Comparison of ENCODE assay signal across 25 cellular contexts in genomic region chr3:46857485-46858341, GRCh38. TPM values are rescaled to one million over a fixed set of nuclear protein-coding genes. Genes with fewer than 3 reads are reported as not detected.
A peak's percentile ranks its signal among the peaks of the same experiment; 100 is the strongest.
DNase-seq lines count a peak whose midpoint lies in the region; ATAC-seq and TF ChIP-seq lines count a peak whose summit lies in the region.
"Had no signal": no experiment of that assay in that cellular context is flagged by ENCODE, and none has a peak within 500 bp of the region (broad histone marks: within the 10 kb centered on the region; RNA-seq: fewer than 3 reads in every experiment).

No MANE protein-coding gene starts in this region.

- ATAC-seq in upper lobe of right lung (no peak), SK-N-SH treated with all-trans-retinoic acid at 6 μM for 48 hours (no peak)
- ATAC-seq: left colon had no signal

- peak overlapping the region; percentile 70 for H3K4me3 ChIP-seq in left ventricle myocardium inferior
- H3K4me3 ChIP-seq in upper lobe of right lung = no peak overlapping the region
- H3K4me3 ChIP-seq: esophagus squamous epithelium, GM23248, uterus had no signal

- peaks cover 3% of the 10 kb centered on the region for H3K27me3 Mint-ChIP-seq in nephron progenitor cell (ENCODE audit: low read depth, poor library complexity)

- H3K9me3 Mint-ChIP-seq in nephron progenitor cell = no peaks in the 10 kb centered on the region
- H3K9me3 Mint-ChIP-seq: activated naive CD4-positive, alpha-beta T cell treated with anti-CD3 and anti-CD28 coated beads, Interleukin-2, amount 50 U/mL, for 24 hours; neural crest cell had no signal

- H3K4me1 Mint-ChIP-seq in nephron progenitor cell = peaks cover 20% of the 10 kb centered on the region
- H3K4me1 Mint-ChIP-seq: activated naive CD4-positive, alpha-beta T cell treated with anti-CD3 and anti-CD28 coated beads, Interleukin-2, amount 50 U/mL, for 24 hours had no signal

- no peak for TF ChIP-seq CTCF in left ventricle myocardium inferior (IDR thresholded peaks at IDR 0.05; ENCODE audit: borderline replicate concordance)
- TF ChIP-seq CTCF in nephron progenitor cell (IDR thresholded peaks at IDR 0.05) = no peak
- TF ChIP-seq CTCF in upper lobe of right lung (IDR thresholded peaks at IDR 0.05) = no peak

- H3K27ac ChIP-seq in left ventricle myocardium inferior (replicated peaks) (peak overlapping the region; percentile 95), upper lobe of right lung (no peak overlapping the region)
- H3K27ac ChIP-seq: 22Rv1, esophagus squamous epithelium, GM23248, uterus had no signal

- H3K36me3 ChIP-seq in left ventricle myocardium inferior (peaks cover 59% of the 10 kb centered on the region), upper lobe of right lung (no peaks in the 10 kb centered on the region)
- H3K36me3 ChIP-seq: esophagus squamous epithelium, uterus had no signal

- no peaks in the 10 kb centered on the region for H3K27me3 ChIP-seq in left ventricle myocardium inferior (ENCODE audit: low read depth)
- H3K27me3 ChIP-seq in upper lobe of right lung = no peaks in the 10 kb centered on the region
- H3K27me3 ChIP-seq: uterus had no signal

- intact Hi-C loops in left ventricle myocardium inferior (cut with micrococcal nuclease) (no loop called here), cardiac septum (cut with DNase I) (no loop called here), upper lobe of right lung (cut with DNase I) (no loop called here)

- H3K36me3 Mint-ChIP-seq in nephron progenitor cell (ENCODE audit: low read depth) = no peaks in the 10 kb centered on the region
- H3K36me3 Mint-ChIP-seq: activated naive CD4-positive, alpha-beta T cell treated with anti-CD3 and anti-CD28 coated beads, Interleukin-2, amount 50 U/mL, for 24 hours had no signal

- H3K4me3 Mint-ChIP-seq in nephron progenitor cell = no peak overlapping the region
- H3K4me3 Mint-ChIP-seq: activated naive CD4-positive, alpha-beta T cell treated with anti-CD3 and anti-CD28 coated beads, Interleukin-2, amount 50 U/mL, for 24 hours; neural crest cell had no signal

- no peak overlapping the region for H3K27ac Mint-ChIP-seq in nephron progenitor cell
- H3K27ac Mint-ChIP-seq: activated naive CD4-positive, alpha-beta T cell treated with anti-CD3 and anti-CD28 coated beads, Interleukin-2, amount 50 U/mL, for 24 hours had no signal

- H3K4me1 ChIP-seq in left ventricle myocardium inferior (peaks cover 41% of the 10 kb centered on the region), upper lobe of right lung (no peaks in the 10 kb centered on the region)
- H3K4me1 ChIP-seq: esophagus squamous epithelium, uterus had no signal

- peak; percentile 22 for DNase-seq in DMS53 (lab: John Stamatoyannopoulos, UW)
- DNase-seq in DMS53 treated with DMSO at 0.1 percent for 48 hours (lab: John Stamatoyannopoulos, UW; ENCODE audit: unreplicated experiment) = no peak
- peak; percentile 9 for DNase-seq in left ventricle myocardium inferior
- DNase-seq in cardiac septum (ENCODE audit: low spot score) = no peak
- peak; percentile 2 for DNase-seq in nephron progenitor cell
- DNase-seq in upper lobe of right lung = peak; percentile 53
- DNase-seq in T-helper 9 cell = no peak
- DNase-seq: activated CD4-positive, alpha-beta T cell treated with anti-CD3 and anti-CD28 coated beads, Interleukin-2, amount 50 U/mL, for 4 hours; activated T-cell treated with anti-CD3 and anti-CD28 coated beads, Interleukin-2, amount 50 U/mL, for 1 hour; DMS79 treated with DMSO at 0.1 percent for 48 hours; effector memory CD4-positive, alpha-beta T cell; esophagus squamous epithelium; GM23248; NCI-H1105 treated with DMSO at 0.1 percent for 48 hours; OCI-M1; stimulated activated CD4-positive, alpha-beta T cell treated with anti-CD3 and anti-CD28 coated beads, Interleukin-4, amount 100 ng/mL, for 4 hours had no signal

- no peaks in the 10 kb centered on the region for H3K9me3 ChIP-seq in left ventricle myocardium inferior (replicated peaks)
- H3K9me3 ChIP-seq in upper lobe of right lung = no peaks in the 10 kb centered on the region
- H3K9me3 ChIP-seq: esophagus squamous epithelium, uterus had no signal

TF ChIP-seq in SK-N-SH treated with all-trans-retinoic acid at 6 μM for 48 hours, 23 proteins besides CTCF, POLR2A, EP300 and RAD21 (continues in another document):
- TF ChIP-seq ISL1 (CRISPR knock-in tag; IDR thresholded peaks at IDR 0.05) = no peak
- TF ChIP-seq, protein P1, sequence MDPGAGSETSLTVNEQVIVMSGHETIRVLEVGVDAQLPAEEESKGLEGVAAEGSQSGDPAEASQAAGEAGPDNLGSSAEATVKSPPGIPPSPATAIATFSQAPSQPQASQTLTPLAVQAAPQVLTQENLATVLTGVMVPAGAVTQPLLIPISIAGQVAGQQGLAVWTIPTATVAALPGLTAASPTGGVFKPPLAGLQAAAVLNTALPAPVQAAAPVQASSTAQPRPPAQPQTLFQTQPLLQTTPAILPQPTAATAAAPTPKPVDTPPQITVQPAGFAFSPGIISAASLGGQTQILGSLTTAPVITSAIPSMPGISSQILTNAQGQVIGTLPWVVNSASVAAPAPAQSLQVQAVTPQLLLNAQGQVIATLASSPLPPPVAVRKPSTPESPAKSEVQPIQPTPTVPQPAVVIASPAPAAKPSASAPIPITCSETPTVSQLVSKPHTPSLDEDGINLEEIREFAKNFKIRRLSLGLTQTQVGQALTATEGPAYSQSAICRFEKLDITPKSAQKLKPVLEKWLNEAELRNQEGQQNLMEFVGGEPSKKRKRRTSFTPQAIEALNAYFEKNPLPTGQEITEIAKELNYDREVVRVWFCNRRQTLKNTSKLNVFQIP (CRISPR knock-in tag; IDR thresholded peaks at IDR 0.05; ENCODE audit: borderline replicate concordance, low read depth) = no peak
- TF ChIP-seq, protein P2, sequence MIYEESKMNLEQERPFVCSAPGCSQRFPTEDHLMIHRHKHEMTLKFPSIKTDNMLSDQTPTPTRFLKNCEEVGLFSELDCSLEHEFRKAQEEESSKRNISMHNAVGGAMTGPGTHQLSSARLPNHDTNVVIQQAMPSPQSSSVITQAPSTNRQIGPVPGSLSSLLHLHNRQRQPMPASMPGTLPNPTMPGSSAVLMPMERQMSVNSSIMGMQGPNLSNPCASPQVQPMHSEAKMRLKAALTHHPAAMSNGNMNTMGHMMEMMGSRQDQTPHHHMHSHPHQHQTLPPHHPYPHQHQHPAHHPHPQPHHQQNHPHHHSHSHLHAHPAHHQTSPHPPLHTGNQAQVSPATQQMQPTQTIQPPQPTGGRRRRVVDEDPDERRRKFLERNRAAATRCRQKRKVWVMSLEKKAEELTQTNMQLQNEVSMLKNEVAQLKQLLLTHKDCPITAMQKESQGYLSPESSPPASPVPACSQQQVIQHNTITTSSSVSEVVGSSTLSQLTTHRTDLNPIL (CRISPR knock-in tag; IDR thresholded peaks at IDR 0.05; ENCODE audit: low read depth) = no peak
- TF ChIP-seq PATZ1 (CRISPR knock-in tag; IDR thresholded peaks at IDR 0.05; ENCODE audit: borderline replicate concordance) = no peak
- no peak for TF ChIP-seq ZC3H10 (CRISPR knock-in tag; IDR thresholded peaks at IDR 0.05)
- no peak for TF ChIP-seq OSR1 (CRISPR knock-in tag; IDR thresholded peaks at IDR 0.05)
- no peak for TF ChIP-seq RARB (CRISPR knock-in tag; IDR thresholded peaks at IDR 0.05)
- TF ChIP-seq ARNTL (CRISPR knock-in tag; IDR thresholded peaks at IDR 0.05; ENCODE audit: borderline replicate concordance, low read depth) = no peak
- no peak for TF ChIP-seq ESRRG (CRISPR knock-in tag; IDR thresholded peaks at IDR 0.05)
- no peak for TF ChIP-seq PPARA (CRISPR knock-in tag; IDR thresholded peaks at IDR 0.05; ENCODE audit: borderline replicate concordance)
- TF ChIP-seq GLIS3 (CRISPR knock-in tag; IDR thresholded peaks at IDR 0.05) = no peak
- TF ChIP-seq, protein P3, sequence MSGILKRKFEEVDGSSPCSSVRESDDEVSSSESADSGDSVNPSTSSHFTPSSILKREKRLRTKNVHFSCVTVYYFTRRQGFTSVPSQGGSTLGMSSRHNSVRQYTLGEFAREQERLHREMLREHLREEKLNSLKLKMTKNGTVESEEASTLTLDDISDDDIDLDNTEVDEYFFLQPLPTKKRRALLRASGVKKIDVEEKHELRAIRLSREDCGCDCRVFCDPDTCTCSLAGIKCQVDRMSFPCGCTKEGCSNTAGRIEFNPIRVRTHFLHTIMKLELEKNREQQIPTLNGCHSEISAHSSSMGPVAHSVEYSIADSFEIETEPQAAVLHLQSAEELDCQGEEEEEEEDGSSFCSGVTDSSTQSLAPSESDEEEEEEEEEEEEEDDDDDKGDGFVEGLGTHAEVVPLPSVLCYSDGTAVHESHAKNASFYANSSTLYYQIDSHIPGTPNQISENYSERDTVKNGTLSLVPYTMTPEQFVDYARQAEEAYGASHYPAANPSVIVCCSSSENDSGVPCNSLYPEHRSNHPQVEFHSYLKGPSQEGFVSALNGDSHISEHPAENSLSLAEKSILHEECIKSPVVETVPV (CRISPR knock-in tag; IDR thresholded peaks at IDR 0.05) = no peak
- no peak for TF ChIP-seq BACH2 (CRISPR knock-in tag; IDR thresholded peaks at IDR 0.05; ENCODE audit: borderline replicate concordance)
- TF ChIP-seq ZNF565 (CRISPR knock-in tag; conservative IDR thresholded peaks at IDR 0.05; ENCODE audit: low read depth) = no peak
- TF ChIP-seq ZNF70 (CRISPR knock-in tag; IDR thresholded peaks at IDR 0.05) = no peak

RNA-seq across cellular contexts. Expression of gene MYL3, which starts 5.5 kb away (rescaled TPM):
- total RNA-seq in left ventricle myocardium inferior (7,440 TPM), cardiac septum (3,804 TPM), upper lobe of right lung (3.8 TPM)
- total RNA-seq: GM23248; mononuclear cell; neural crest cell; pulmonary artery endothelial cell; T-helper 1 cell treated with Interleukin-12 subunit alpha and Interleukin-12 subunit beta and Interleukin-4 antibody, amounts not matched to agents 30 ng/mL and 1 ng/mL, for 36 hours had no signal

RNA-seq across cellular contexts. Expression of gene PTH1R, which starts 19.8 kb away (rescaled TPM):
- total RNA-seq in left ventricle myocardium inferior = 6.4 TPM
- 5.4 TPM for total RNA-seq in cardiac septum
- 14.9 TPM for total RNA-seq in upper lobe of right lung
- total RNA-seq: mononuclear cell; T-helper 1 cell treated with Interleukin-12 subunit alpha and Interleukin-12 subunit beta and Interleukin-4 antibody, amounts not matched to agents 30 ng/mL and 1 ng/mL, for 36 hours had no signal

Comparison
In these comparisons a context has a peak if more than half of its experiments do, and no peak if none do; other contexts are left out.
1. DNase-seq: peak in DMS53 (single experiment), left ventricle myocardium inferior (single experiment), nephron progenitor cell (single experiment) and upper lobe of right lung (single experiment); none in DMS53 treated with DMSO at 0.1 percent for 48 hours (single experiment), cardiac septum (single experiment) and T-helper 9 cell (single experiment).
2. RNA of gene MYL3, which starts 5.5 kb away (total RNA-seq): 7,440 TPM in left ventricle myocardium inferior (single experiment) and 3,804 TPM in cardiac septum (single experiment); 3.8 TPM in upper lobe of right lung (single experiment); every median in the first group is over 100 times any median in the second.